ENCODE assay signal across 20 cellular contexts in genomic region chr5:177995691-177996595, GRCh38. TPM values are rescaled to one million over a fixed set of nuclear protein-coding genes. Genes with fewer than 3 reads are reported as not detected.
"Had no signal": no experiment of that assay in that cellular context is flagged by ENCODE, and none has a peak within 500 bp of the region (broad histone marks: within the 10 kb centered on the region; RNA-seq: fewer than 3 reads in every experiment).

Gene PROP1, minus strand, starts transcription at chr5:177996242. Its CDS starts 309 bp downstream, at chr5:177995933.

- H3K27me3 ChIP-seq: tibial nerve, uterus had no signal

- H3K4me3 ChIP-seq: gastroesophageal sphincter, heart right ventricle, skin epidermis, tibial nerve, uterus had no signal

- H3K4me1 Mint-ChIP-seq: naive B cell; stimulated activated naive B cell treated with anti-CD40 and anti-IgM and Interleukin-4, amounts not matched to agents 10 μg/mL and 1 μg/mL and 100 μg/mL, for 72 hours had no signal

- H3K27ac ChIP-seq: gastroesophageal sphincter, heart right ventricle, neutrophil, skin epidermis, tibial nerve, uterus had no signal

- H3K36me3 ChIP-seq: gastroesophageal sphincter, heart right ventricle, neutrophil, tibial nerve, uterus had no signal

- H3K36me3 Mint-ChIP-seq: activated naive CD8-positive, alpha-beta T cell treated with anti-CD3 and anti-CD28 coated beads, Interleukin-2, amount 10 ng/mL, durations not matched to agents 7 days and 5 days; naive B cell; stimulated activated naive B cell treated with anti-CD40 and anti-IgM and Interleukin-4, amounts not matched to agents 10 μg/mL and 1 μg/mL and 100 μg/mL, for 72 hours had no signal

- DNase-seq: activated gamma-delta T cell; activated naive CD8-positive, alpha-beta T cell treated with anti-CD3 and anti-CD28 coated beads, Interleukin-2, amount 10 ng/mL, durations not matched to agents 7 days and 5 days; cerebellar nuclear complex; dermis blood vessel endothelial cell; erythroblast; heart right ventricle; mammary epithelial cell; naive B cell; right cardiac atrium; stimulated activated CD4-positive, alpha-beta T cell treated with anti-CD3 and anti-CD28 coated beads, Interleukin-15, amount 100 ng/mL, for 24 hours; stimulated activated CD4-positive, alpha-beta T cell treated with anti-CD3 and anti-CD28 coated beads, Interleukin-4, amount 100 ng/mL, for 1 hour; stimulated activated naive B cell treated with anti-CD40 and anti-IgM and Interleukin-4, amounts not matched to agents 10 μg/mL and 1 μg/mL and 100 μg/mL, for 72 hours; substantia nigra; SW 1271; uterus had no signal

- H3K27ac Mint-ChIP-seq: activated naive CD8-positive, alpha-beta T cell treated with anti-CD3 and anti-CD28 coated beads, Interleukin-2, amount 10 ng/mL, durations not matched to agents 7 days and 5 days; stimulated activated naive B cell treated with anti-CD40 and anti-IgM and Interleukin-4, amounts not matched to agents 10 μg/mL and 1 μg/mL and 100 μg/mL, for 72 hours had no signal

- H3K9me3 Mint-ChIP-seq: activated naive CD8-positive, alpha-beta T cell treated with anti-CD3 and anti-CD28 coated beads, Interleukin-2, amount 10 ng/mL, durations not matched to agents 7 days and 5 days; naive B cell; stimulated activated naive B cell treated with anti-CD40 and anti-IgM and Interleukin-4, amounts not matched to agents 10 μg/mL and 1 μg/mL and 100 μg/mL, for 72 hours had no signal

- H3K9me3 ChIP-seq: gastroesophageal sphincter, heart right ventricle, neutrophil, tibial nerve, uterus had no signal

- H3K4me1 ChIP-seq: gastroesophageal sphincter, heart right ventricle, tibial nerve, uterus had no signal

- H3K4me3 Mint-ChIP-seq: activated naive CD8-positive, alpha-beta T cell treated with anti-CD3 and anti-CD28 coated beads, Interleukin-2, amount 10 ng/mL, durations not matched to agents 7 days and 5 days; stimulated activated naive B cell treated with anti-CD40 and anti-IgM and Interleukin-4, amounts not matched to agents 10 μg/mL and 1 μg/mL and 100 μg/mL, for 72 hours had no signal

RNA-seq across cellular contexts. Expression of gene PROP1, which starts in this region (rescaled TPM):
- total RNA-seq: activated naive CD8-positive, alpha-beta T cell treated with anti-CD3 and anti-CD28 coated beads, Interleukin-2, amount 10 ng/mL, durations not matched to agents 7 days and 5 days; dermis blood vessel endothelial cell; gastroesophageal sphincter; heart right ventricle; left lobe of liver; mammary epithelial cell; right cardiac atrium; tibial nerve; uterus had no signal
